Comparison of ENCODE assay signal across 19 cellular contexts in genomic region chr4:141845901-141846300, GRCh38.
DNase-seq lines count a peak whose midpoint lies in the region; ATAC-seq and TF ChIP-seq lines count a peak whose summit lies in the region.
"Had no signal": no experiment of that assay in that cellular context is flagged by ENCODE, and none has a peak within 500 bp of the region (broad histone marks: within the 10 kb centered on the region; RNA-seq: fewer than 3 reads in every experiment).

No MANE protein-coding gene starts in this region.

- peaks cover 2% of the 10 kb centered on the region for H3K36me3 Mint-ChIP-seq in endodermal cell (ENCODE audit: low read depth)
- H3K36me3 Mint-ChIP-seq: CD4-positive, alpha-beta memory T cell had no signal

- peak overlapping the region; percentile 30 for H3K4me3 ChIP-seq in endodermal cell (ENCODE audit: low read length)
- H3K4me3 ChIP-seq: GM12878 had no signal

- H3K27ac ChIP-seq in RWPE1: no peak overlapping the region
- no peak overlapping the region for H3K27ac ChIP-seq in endodermal cell (ENCODE audit: low read depth, low read length)
- no peak overlapping the region for H3K27ac ChIP-seq in foreskin keratinocyte

- DNase-seq in ELR (ENCODE audit: low read depth): peak; percentile 12
- peak; percentile 3 for DNase-seq in RWPE1 (ENCODE audit: low spot score)
- DNase-seq in endodermal cell: no peak
- peak in 1 of 2 donors; percentile 23 for DNase-seq in foreskin keratinocyte
- no peak for DNase-seq in NCI-H345 treated with DMSO at 0.1 percent for 48 hours (lab: John Stamatoyannopoulos, UW; ENCODE audit: unreplicated experiment)
- no peak for DNase-seq in NCI-H69 (lab: John Stamatoyannopoulos, UW)
- no peak for DNase-seq in T-helper 1 cell
- DNase-seq: 8988T; C1 segment of cervical spinal cord; Calu3; CD4-positive, alpha-beta memory T cell; COR-L47; DMS53; DND-41; GDM1; GOT3; H7; HCEC 1CT had no signal

- no peaks in the 10 kb centered on the region for H3K9me3 ChIP-seq in endodermal cell (ENCODE audit: control insufficient read depth, low read length)

- peak; percentile 80 for ATAC-seq in foreskin keratinocyte
- ATAC-seq: GM12878 had no signal

- H3K9ac ChIP-seq in endodermal cell (ENCODE audit: extremely low read depth, low read length, poor library complexity, severe bottlenecking): no peak overlapping the region

- CTCF ChIA-PET in RWPE1 (lab: Yijun Ruan, JAX): interaction anchor here (0.8 kb wide), 1 partner anchor 204 kb away, joined by 3 read pairs; no protein-coding TSS in a partner anchor

- H3K36me3 ChIP-seq in endodermal cell (ENCODE audit: control insufficient read depth, insufficient read depth, low read length): no peaks in the 10 kb centered on the region

- H3K4me1 ChIP-seq in endodermal cell (ENCODE audit: control insufficient read depth, insufficient read depth, low read length) (peaks cover 24% of the 10 kb centered on the region), foreskin keratinocyte (no peaks in the 10 kb centered on the region)

- no peaks in the 10 kb centered on the region for H3K27me3 ChIP-seq in endodermal cell (ENCODE audit: control insufficient read depth, insufficient read depth, low read length, poor library complexity, severe bottlenecking)
- no peaks in the 10 kb centered on the region for H3K27me3 ChIP-seq in foreskin keratinocyte

- H3K9me3 Mint-ChIP-seq in endodermal cell: peaks cover 22% of the 10 kb centered on the region
- H3K9me3 Mint-ChIP-seq: CD4-positive, alpha-beta memory T cell had no signal

- H3K4me1 Mint-ChIP-seq in endodermal cell: peaks cover 30% of the 10 kb centered on the region
- H3K4me1 Mint-ChIP-seq: CD4-positive, alpha-beta memory T cell had no signal

- H3K27me3 Mint-ChIP-seq in endodermal cell (ENCODE audit: insufficient read depth): no peaks in the 10 kb centered on the region

- POLR2A ChIA-PET in RWPE1 (lab: Yijun Ruan, JAX; ENCODE audit: low non-redundant PET): no interaction called here

- H3K27ac Mint-ChIP-seq in endodermal cell: no peak overlapping the region
- H3K27ac Mint-ChIP-seq: CD4-positive, alpha-beta memory T cell had no signal

- no peak overlapping the region for H3K4me3 Mint-ChIP-seq in endodermal cell
- H3K4me3 Mint-ChIP-seq: CD4-positive, alpha-beta memory T cell had no signal

- no peak for TF ChIP-seq CTCF in RWPE1 (conservative IDR thresholded peaks at IDR 0.05; ENCODE audit: low read depth)
- no peak for TF ChIP-seq CTCF in endodermal cell (conservative IDR thresholded peaks at IDR 0.05)
- no peak for TF ChIP-seq CTCF in foreskin keratinocyte (conservative IDR thresholded peaks at IDR 0.05)

Comparison
In these comparisons a context has a peak if more than half of its experiments do, and no peak if none do; other contexts are left out.
1. DNase-seq: peak in ELR (single experiment) and RWPE1 (single experiment); none in endodermal cell (single experiment), NCI-H345 treated with DMSO at 0.1 percent for 48 hours (single experiment), NCI-H69 (single experiment) and T-helper 1 cell (0 of 5).